Comparison of ENCODE assay signal across 8 cellular contexts in the genomic region with DNA sequence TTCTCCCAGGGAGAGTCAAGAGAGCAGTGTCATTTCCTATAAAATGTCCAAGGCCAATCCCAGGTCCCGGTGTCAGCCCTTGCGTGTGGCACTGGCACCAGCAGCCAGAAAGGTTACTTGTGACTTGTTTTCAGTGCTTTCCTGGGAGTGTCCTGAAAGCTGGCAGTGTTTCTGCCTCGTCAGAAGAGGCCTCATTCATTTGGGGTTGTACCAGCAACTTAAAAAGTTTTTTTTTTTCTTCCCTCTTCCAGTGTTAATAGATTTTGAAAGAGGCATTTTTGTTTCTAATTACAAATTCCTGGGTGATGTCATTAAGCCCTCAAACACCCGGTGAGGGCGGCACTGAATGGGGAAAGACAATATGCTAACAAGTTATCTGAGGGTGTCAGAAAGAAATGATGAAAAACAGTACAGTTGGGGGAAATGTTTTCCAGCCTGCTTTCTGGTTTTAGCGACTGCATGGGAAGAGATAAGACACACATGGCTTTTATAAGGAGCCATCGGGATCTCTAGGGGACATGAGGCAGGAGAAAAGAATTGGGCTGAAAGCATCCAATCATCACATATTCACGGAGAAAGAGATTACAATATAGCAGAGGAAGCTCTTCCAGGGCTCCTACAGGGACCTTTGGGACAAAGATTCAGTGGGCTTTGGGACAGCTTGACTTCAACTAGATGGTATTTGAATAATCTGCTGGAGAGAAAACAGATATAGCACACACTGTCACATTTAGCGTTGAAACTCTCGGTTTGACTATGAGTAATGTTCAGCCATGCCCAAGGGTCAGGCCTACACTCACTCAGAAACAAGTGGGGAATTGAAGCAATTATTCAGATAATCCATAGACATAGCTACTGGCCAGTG.
DNase-seq lines count a peak whose midpoint lies in the region; ATAC-seq and TF ChIP-seq lines count a peak whose summit lies in the region.

No MANE protein-coding gene starts in this region.

- TF ChIP-seq CTCF in MM.1S (IDR thresholded peaks at IDR 0.05; ENCODE audit: low read length), result no peak

- H3K27ac Mint-ChIP-seq in IgD-negative memory B cell (peak overlapping the region; percentile 54 to 96 (median 75)), memory B cell (peak overlapping the region; percentile 93)

- H3K9ac ChIP-seq in MM.1S (ENCODE audit: low read length), result no peak overlapping the region

- H3K9me3 ChIP-seq in aorta (ENCODE audit: control insufficient read depth, low read length), result no peaks in the 10 kb centered on the region
- H3K9me3 ChIP-seq in MM.1S (replicated peaks; ENCODE audit: insufficient read depth, low read length), result no peaks in the 10 kb centered on the region

- no peaks in the 10 kb centered on the region for H3K4me1 ChIP-seq in aorta (ENCODE audit: control insufficient read depth in 1 of 2, insufficient read depth in 2 of 2, low read length in 2 of 2)
- peaks cover 24% of the 10 kb centered on the region for H3K4me1 ChIP-seq in MM.1S (ENCODE audit: low read length)

- peaks cover 5% of the 10 kb centered on the region; the same call in 1 of the 2 replicates for H3K79me2 ChIP-seq in MM.1S (ENCODE audit: low read length)

- H3K9me3 Mint-ChIP-seq in IgD-negative memory B cell (no peaks in the 10 kb centered on the region), memory B cell (peaks cover 2% of the 10 kb centered on the region)

- H3F3A ChIP-seq in MM.1S (ENCODE audit: insufficient read depth, low read length), result no peaks in the 10 kb centered on the region

- no peaks in the 10 kb centered on the region for H4K20me1 ChIP-seq in MM.1S (ENCODE audit: insufficient read depth, low read length)

- peaks cover 43 to 46% (median 43%) of the 10 kb centered on the region in 3 donors for H3K4me1 Mint-ChIP-seq in IgD-negative memory B cell
- peaks cover 48% of the 10 kb centered on the region for H3K4me1 Mint-ChIP-seq in memory B cell

- H2AFZ ChIP-seq in MM.1S (ENCODE audit: low read length), result no peak overlapping the region

- intact Hi-C loops in aorta (cut with DNase I), result loop anchor here (5.0 to 10.0 kb wide), 2 partner anchors 340 to 557 kb away; a partner anchor contains a TSS

- no peaks in the 10 kb centered on the region for H3K36me3 Mint-ChIP-seq in IgD-negative memory B cell
- H3K36me3 Mint-ChIP-seq in memory B cell, result no peaks in the 10 kb centered on the region

- H3K27me3 Mint-ChIP-seq in IgD-negative memory B cell (no peaks in the 10 kb centered on the region), memory B cell (no peaks in the 10 kb centered on the region)

- no peaks in the 10 kb centered on the region for H3K9me2 ChIP-seq in MM.1S (replicated peaks; ENCODE audit: insufficient read depth, low read length)

- 22 to 25% methylated on average over 10 of the region's 10 CpGs for WGBS in aorta, 2 donors

- H3K27ac ChIP-seq in caudate nucleus (ENCODE audit: low read depth, low read length) (peak overlapping the region; percentile 85), aorta (ENCODE audit: low read depth in 1 of 2, low read length in 2 of 2) (peak overlapping the region in 1 of 2 donors; percentile 55), MM.1S (ENCODE audit: low read length) (no peak overlapping the region)

- H3K4me3 ChIP-seq in aorta (ENCODE audit: low read length in 2 of 2) (no peak overlapping the region), MM.1S (ENCODE audit: low read length) (no peak overlapping the region)

- ATAC-seq in GM21528 (IDR thresholded peaks at IDR 0.05; ENCODE audit: low FRiP score, unreplicated experiment) (peak; percentile 53), memory B cell (ENCODE audit: low read depth) (no peak), aorta (ENCODE audit: low FRiP score) (peak; percentile 45)

- H3K27me3 ChIP-seq in aorta (ENCODE audit: control insufficient read depth in 1 of 2, insufficient read depth in 2 of 2, low read length in 1 of 2), result no peaks in the 10 kb centered on the region
- H3K27me3 ChIP-seq in MM.1S (replicated peaks; ENCODE audit: insufficient read depth, low read length), result no peaks in the 10 kb centered on the region

- H3K36me3 ChIP-seq in aorta (ENCODE audit: control insufficient read depth in 1 of 2, insufficient read depth in 2 of 2, low read length in 1 of 2) (no peaks in the 10 kb centered on the region), MM.1S (replicated peaks; ENCODE audit: insufficient read depth, low read length) (no peaks in the 10 kb centered on the region)

- DNase-seq in ELR (ENCODE audit: low read depth) (peak; percentile 69), caudate nucleus (lab: John Stamatoyannopoulos, UW) (peak in 17 of 61 donors; percentile 3 to 80 (median 23)), memory B cell (ENCODE audit: low spot score in 2 of 2) (no peak), aorta (peak; percentile 78 to 79), occipital lobe (lab: John Stamatoyannopoulos, UW) (no peak), MM.1S (no peak)

- no peak overlapping the region for H3K4me2 ChIP-seq in MM.1S (ENCODE audit: low read depth, low read length)

- H3K4me3 Mint-ChIP-seq in IgD-negative memory B cell (peak overlapping the region in 3 of 4 donors; percentile 52 to 65 (median 54)), memory B cell (no peak overlapping the region)

Comparison
In these comparisons a context has a peak if more than half of its experiments do, and no peak if none do; other contexts are left out.
1. DNase-seq: peak in ELR (single experiment) and aorta (2 of 2); none in memory B cell (0 of 2), occipital lobe (single experiment) and MM.1S (single experiment).